Comparison of ENCODE assay signal across 12 cellular contexts in genomic region chr11:111829185-111829968, GRCh38. TPM values are rescaled to one million over a fixed set of nuclear protein-coding genes. Genes with fewer than 3 reads are reported as not detected.
DNase-seq lines count a peak whose midpoint lies in the region; ATAC-seq and TF ChIP-seq lines count a peak whose summit lies in the region.
"Had no signal": no experiment of that assay in that cellular context is flagged by ENCODE, and none has a peak within 500 bp of the region (broad histone marks: within the 10 kb centered on the region; RNA-seq: fewer than 3 reads in every experiment).

No MANE protein-coding gene starts in this region.

- no peak overlapping the region for H3K27ac ChIP-seq in endodermal cell (ENCODE audit: low read depth, low read length)
- H3K27ac ChIP-seq: stomach had no signal

- no peaks in the 10 kb centered on the region for H3K27me3 Mint-ChIP-seq in endodermal cell (ENCODE audit: insufficient read depth)
- H3K27me3 Mint-ChIP-seq: CD4-positive, alpha-beta memory T cell had no signal

- no peaks in the 10 kb centered on the region for H3K27me3 ChIP-seq in endodermal cell (ENCODE audit: control insufficient read depth, insufficient read depth, low read length, poor library complexity, severe bottlenecking)
- H3K27me3 ChIP-seq: stomach had no signal

- no peak for TF ChIP-seq POLR2A in erythroblast (IDR thresholded peaks at IDR 0.05; ENCODE audit: low read length)

- no peak overlapping the region for H3K4me3 Mint-ChIP-seq in endodermal cell
- H3K4me3 Mint-ChIP-seq: CD4-positive, alpha-beta memory T cell had no signal

- no peaks in the 10 kb centered on the region for H3K4me1 ChIP-seq in endodermal cell (ENCODE audit: control insufficient read depth, insufficient read depth, low read length)

- no peaks in the 10 kb centered on the region for H3K4me1 Mint-ChIP-seq in endodermal cell

- H3K9ac ChIP-seq in endodermal cell (ENCODE audit: extremely low read depth, low read length, poor library complexity, severe bottlenecking), result no peak overlapping the region

- H3K9me3 Mint-ChIP-seq in endodermal cell, result no peaks in the 10 kb centered on the region
- H3K9me3 Mint-ChIP-seq: CD4-positive, alpha-beta memory T cell had no signal

- DNase-seq in endodermal cell, result no peak
- DNase-seq in erythroblast (lab: John Stamatoyannopoulos, UW), result no peak
- DNase-seq in HUDEP-2 (lab: John Stamatoyannopoulos, UW; ENCODE audit: unreplicated experiment in 76 of 76), result no peak
- no peak for DNase-seq in HuH-7.5 (ENCODE audit: low spot score)
- DNase-seq: CD4-positive, alpha-beta memory T cell; NCI-H1930; stomach had no signal

- peak; percentile 50 for ATAC-seq in GM18502 (IDR thresholded peaks at IDR 0.05; ENCODE audit: poor library complexity, unreplicated experiment)
- peak; percentile 35 for ATAC-seq in GM19468 (IDR thresholded peaks at IDR 0.05; ENCODE audit: extremely low read depth, unreplicated experiment)
- peak; percentile 73 for ATAC-seq in HG03064 (IDR thresholded peaks at IDR 0.05; ENCODE audit: low read depth, unreplicated experiment)
- no peak for ATAC-seq in HG03469 (IDR thresholded peaks at IDR 0.05; ENCODE audit: unreplicated experiment)
- ATAC-seq: Panc1 had no signal

- H3K4me3 ChIP-seq in endodermal cell (ENCODE audit: low read length), result no peak overlapping the region
- H3K4me3 ChIP-seq: stomach had no signal

- no peaks in the 10 kb centered on the region for H3K9me3 ChIP-seq in endodermal cell (ENCODE audit: control insufficient read depth, low read length)
- H3K9me3 ChIP-seq: stomach had no signal

- H3K36me3 Mint-ChIP-seq in endodermal cell (ENCODE audit: low read depth), result peaks cover 2% of the 10 kb centered on the region

- H3K36me3 ChIP-seq in endodermal cell (ENCODE audit: control insufficient read depth, insufficient read depth, low read length), result peaks cover 8% of the 10 kb centered on the region

- TF ChIP-seq CTCF in endodermal cell (conservative IDR thresholded peaks at IDR 0.05), result no peak

- 93% methylated on average over 5 of the region's 5 CpGs; no CpG with 5 or more reads in 1 of the 2 experiments for WGBS in endodermal cell (ENCODE audit: insufficient coverage in 1 of 2, insufficient read length in 1 of 2), 2 experiments

- peak overlapping the region; percentile 36 for H3K27ac Mint-ChIP-seq in endodermal cell

RNA-seq across cellular contexts. Expression of gene ALG9, which starts 42.0 kb away (rescaled TPM):
- total RNA-seq in endodermal cell, result 10 to 100 TPM; 25.3 to 26.6 TPM
- polyA plus RNA-seq in endodermal cell (2013, experiment 1 of 2), result 55.6 TPM
- polyA plus RNA-seq in endodermal cell (2013, experiment 2 of 2), result 49.6 TPM

RNA-seq across cellular contexts. Expression of gene FDXACB1, which starts 49.6 kb away (rescaled TPM):
- total RNA-seq in endodermal cell, result 1 to 10 TPM; 1.7 to 2.7 TPM
- 3.3 TPM for polyA plus RNA-seq in endodermal cell (2013, experiment 1 of 2)
- polyA plus RNA-seq in endodermal cell (2013, experiment 2 of 2), result 3.4 TPM

RNA-seq across cellular contexts. Expression of gene CFAP68, which starts 50.0 kb away (rescaled TPM):
- 10 to 100 TPM; 11.6 to 12.7 TPM for total RNA-seq in endodermal cell
- 38.3 TPM for polyA plus RNA-seq in endodermal cell (2013, experiment 1 of 2)
- 30.1 TPM for polyA plus RNA-seq in endodermal cell (2013, experiment 2 of 2)
